In genomic region chr17:34980681-34981537, GRCh38 we compare ENCODE assay signal across 1 cellular context.
A peak's percentile ranks its signal among the peaks of the same experiment; 100 is the strongest.
TF ChIP-seq lines count a peak whose summit lies in the region.

No MANE protein-coding gene starts in this region.

TF ChIP-seq in K562, 482 proteins besides CTCF, POLR2A, EP300 and RAD21 (continued from another document and continues in another):
- TF ChIP-seq ZNF318 (IDR thresholded peaks at IDR 0.05; ENCODE audit: borderline replicate concordance in 1 of 2, low read depth in 1 of 2) (no peak), KLF10 (CRISPR knock-in tag; IDR thresholded peaks at IDR 0.05) (no peak), ZNF384 (IDR thresholded peaks at IDR 0.05; ENCODE audit: low read depth, low read length) (no peak), ADNP (tag; IDR thresholded peaks at IDR 0.05) (no peak), CBFA2T2 (conservative IDR thresholded peaks at IDR 0.05) (no peak), MXI1 (IDR thresholded peaks at IDR 0.05; ENCODE audit: low read depth, low read length) (no peak), ZNF511 (CRISPR knock-in tag; IDR thresholded peaks at IDR 0.05) (0 out of 2 replicates have a peak, but pooled peaks have one; percentile 35), ZNF696 (CRISPR knock-in tag; conservative IDR thresholded peaks at IDR 0.05) (no peak), CC2D1A (IDR thresholded peaks at IDR 0.05) (no peak), ZNF263 (CRISPR knock-in tag; IDR thresholded peaks at IDR 0.05; ENCODE audit: borderline replicate concordance) (no peak), ZNF644 (tag; IDR thresholded peaks at IDR 0.05; ENCODE audit: low read depth) (no peak), MCM7 (IDR thresholded peaks at IDR 0.05) (no peak), PCBP2 (IDR thresholded peaks at IDR 0.05; ENCODE audit: low read depth, low read length, poor library complexity, severe bottlenecking) (no peak), ZBTB33 (CRISPR knock-in tag; IDR thresholded peaks at IDR 0.05) (no peak), ETS1 (conservative IDR thresholded peaks at IDR 0.05; ENCODE audit: control insufficient read depth, low read depth, low read length) (no peak), CEBPG (CRISPR knock-in tag; IDR thresholded peaks at IDR 0.05) (no peak; the same call in 1 of the 2 replicates), CEBPG (tag; conservative IDR thresholded peaks at IDR 0.05 in 1 of 2, IDR thresholded peaks at IDR 0.05 in 1 of 2) (no peak), CBX1 (IDR thresholded peaks at IDR 0.05; ENCODE audit: low read depth) (no peak; the same call in 1 of the 2 replicates), CREB3 (tag; conservative IDR thresholded peaks at IDR 0.05; ENCODE audit: low read depth) (no peak), MAX (CRISPR knock-in tag; IDR thresholded peaks at IDR 0.05) (peak; percentile 38; the same call in 1 of the 2 replicates), HCFC1 (IDR thresholded peaks at IDR 0.05; ENCODE audit: low read depth, low read length) (peak; percentile 18; the same call in 1 of the 2 replicates), NCOA2 (IDR thresholded peaks at IDR 0.05; ENCODE audit: partially characterized antibody in 2 of 2) (no peak), ZNF232 (CRISPR knock-in tag; IDR thresholded peaks at IDR 0.05) (no peak), SP2 (IDR thresholded peaks at IDR 0.05; ENCODE audit: extremely low read depth, low read depth, low read length, poor library complexity, severe bottlenecking) (no peak), CAMTA2 (CRISPR knock-in tag; conservative IDR thresholded peaks at IDR 0.05) (no peak), ILF3 (IDR thresholded peaks at IDR 0.05; ENCODE audit: borderline replicate concordance) (no peak), GTF2B (IDR thresholded peaks at IDR 0.05; ENCODE audit: extremely low read depth, insufficient read length) (no peak), ZNF668 (CRISPR knock-in tag; IDR thresholded peaks at IDR 0.05) (no peak), E2F3 (CRISPR knock-in tag; IDR thresholded peaks at IDR 0.05) (no peak), ZNF354B (CRISPR knock-in tag; IDR thresholded peaks at IDR 0.05) (no peak), PCBP1 (IDR thresholded peaks at IDR 0.05; ENCODE audit: low read depth, low read length, poor library complexity, severe bottlenecking) (peak; percentile 33), SAP30 (IDR thresholded peaks at IDR 0.05; ENCODE audit: borderline replicate concordance, insufficient read depth, low read depth, low read length, poor library complexity, severe bottlenecking) (no peak), ZNF184 (CRISPR knock-in tag; IDR thresholded peaks at IDR 0.05) (no peak), STAT6 (CRISPR knock-in tag; IDR thresholded peaks at IDR 0.05) (no peak), REST (CRISPR knock-in tag; IDR thresholded peaks at IDR 0.05; ENCODE audit: low read depth) (no peak), KLF1 (tag; IDR thresholded peaks at IDR 0.05) (0 out of 2 replicates have a peak, but pooled peaks have one; percentile 53), ZNF507 (tag; conservative IDR thresholded peaks at IDR 0.05) (no peak)
